ENCODE assay signal across 8 cellular contexts in genomic region chr5:127492854-127493738, GRCh38. TPM values are rescaled to one million over a fixed set of nuclear protein-coding genes. Genes with fewer than 3 reads are reported as not detected.
DNase-seq lines count a peak whose midpoint lies in the region; ATAC-seq and TF ChIP-seq lines count a peak whose summit lies in the region.

No MANE protein-coding gene starts in this region.

- H3F3A ChIP-seq in SU-DHL-6 (ENCODE audit: insufficient read depth): no peaks in the 10 kb centered on the region

- ATAC-seq in HG02610 (IDR thresholded peaks at IDR 0.05; ENCODE audit: unreplicated experiment): peak; percentile 76

- DNase-seq in AG09309 (ENCODE audit: low read depth) (no peak), NAMALWA (ENCODE audit: low spot score) (peak; percentile 73), fibroblast of the aortic adventitia (ENCODE audit: low read depth) (peak; percentile 70), retinal pigment epithelial cell (ENCODE audit: low read depth) (no peak)
- no peak for DNase-seq in effector CD4-positive, alpha-beta T cell

- no peaks in the 10 kb centered on the region for H3K9me2 ChIP-seq in SU-DHL-6 (replicated peaks; ENCODE audit: insufficient read depth, low read length)

- no peak overlapping the region for H3K27ac ChIP-seq in SU-DHL-6 (ENCODE audit: low read depth, low read length)

- H3K27me3 ChIP-seq in SU-DHL-6 (ENCODE audit: low read length): no peaks in the 10 kb centered on the region

- H3K9me3 ChIP-seq in SU-DHL-6 (ENCODE audit: insufficient read depth, low read length): no peaks in the 10 kb centered on the region

- no peaks in the 10 kb centered on the region for H3K79me2 ChIP-seq in SU-DHL-6 (ENCODE audit: insufficient read depth, low read length)

- no peak overlapping the region for H2AFZ ChIP-seq in SU-DHL-6 (ENCODE audit: low read depth, low read length, severe bottlenecking)

- TF ChIP-seq CTCF in AG09309 (IDR thresholded peaks at IDR 0.05; ENCODE audit: control insufficient read depth, insufficient read depth, low read depth, low read length, missing control alignments): peak; percentile 62
- TF ChIP-seq CTCF in GM12873 (IDR thresholded peaks at IDR 0.05; ENCODE audit: insufficient read depth, low read depth, low read length, missing control alignments): peak; percentile 69
- peak; percentile 97 for TF ChIP-seq CTCF in SU-DHL-6 (IDR thresholded peaks at IDR 0.05; ENCODE audit: insufficient read depth, low read length, poor library complexity, severe bottlenecking)
- TF ChIP-seq CTCF in fibroblast of the aortic adventitia (IDR thresholded peaks at IDR 0.05; ENCODE audit: insufficient read depth, low read length): peak; percentile 74
- peak; percentile 78 for TF ChIP-seq CTCF in retinal pigment epithelial cell (conservative IDR thresholded peaks at IDR 0.05; ENCODE audit: low read depth, low read length)

- no peak overlapping the region for H3K9ac ChIP-seq in SU-DHL-6 (ENCODE audit: low read length)

- H3K4me2 ChIP-seq in SU-DHL-6 (ENCODE audit: low read depth, low read length, poor library complexity, severe bottlenecking): no peak overlapping the region

- no peaks in the 10 kb centered on the region for H3K36me3 ChIP-seq in SU-DHL-6 (ENCODE audit: low read length)

- H3K4me3 ChIP-seq in AG09309 (ENCODE audit: control insufficient read depth, low read depth, low read length) (no peak overlapping the region), SU-DHL-6 (ENCODE audit: insufficient read depth, low read length, poor library complexity, severe bottlenecking) (no peak overlapping the region), fibroblast of the aortic adventitia (ENCODE audit: low read depth, low read length) (no peak overlapping the region), retinal pigment epithelial cell (ENCODE audit: low read length) (no peak overlapping the region)

- no peaks in the 10 kb centered on the region for H4K20me1 ChIP-seq in SU-DHL-6 (ENCODE audit: low read depth, low read length)

RNA-seq across cellular contexts. Expression of gene PRRC1, which starts 24.3 kb away (rescaled TPM):
- total RNA-seq in fibroblast of the aortic adventitia (ENCODE audit: low replicate concordance): 49.2 and 79.5 TPM in 2 replicates

Comparison
In these comparisons a context has a peak if more than half of its experiments do, and no peak if none do; other contexts are left out.
1. DNase-seq: peak in NAMALWA (single experiment) and fibroblast of the aortic adventitia (single experiment); none in AG09309 (single experiment), retinal pigment epithelial cell (single experiment) and effector CD4-positive, alpha-beta T cell (single experiment).
2. Peak in every context shown above with its lines, with median percentiles within 50 percentile points of each other: CTCF ChIP-seq.